In the genomic region with DNA sequence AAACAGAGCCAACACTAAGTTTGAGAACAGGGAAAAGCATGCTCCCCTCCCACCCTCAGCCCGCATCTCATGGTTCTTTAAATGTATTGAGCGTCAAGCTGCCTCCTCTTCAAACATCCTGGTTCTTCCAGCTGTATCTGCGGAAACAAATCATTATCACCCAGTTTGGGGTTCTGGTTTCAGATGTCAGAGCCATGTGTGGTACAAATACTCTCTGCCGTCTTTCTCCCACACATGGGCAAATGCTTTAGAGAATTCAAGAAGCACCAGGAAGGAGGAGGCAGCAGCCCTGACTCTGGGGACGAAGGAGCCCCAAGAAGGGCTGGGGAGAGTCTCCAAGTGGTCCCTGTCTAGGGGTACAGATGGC, we compare ENCODE assay signal across 18 cellular contexts. TPM values are rescaled to one million over a fixed set of nuclear protein-coding genes. Genes with fewer than 3 reads are reported as not detected.
DNase-seq lines count a peak whose midpoint lies in the region; ATAC-seq, FAIRE-seq and TF ChIP-seq lines count a peak whose summit lies in the region.
"Had no signal": no experiment of that assay in that cellular context is flagged by ENCODE, and none has a peak within 500 bp of the region (broad histone marks: within the 10 kb centered on the region; RNA-seq: fewer than 3 reads in every experiment).

No MANE protein-coding gene starts in this region.

- ATAC-seq in Right ventricle myocardium superior (ENCODE audit: poor library complexity) (no peak), gastroesophageal sphincter (no peak), pancreas (no peak), GM21367 (IDR thresholded peaks at IDR 0.05; ENCODE audit: unreplicated experiment) (no peak), GM19455 (IDR thresholded peaks at IDR 0.05; ENCODE audit: unreplicated experiment) (no peak)
- ATAC-seq: mucosa of descending colon had no signal

- H3K27ac ChIP-seq in left ventricle myocardium inferior (replicated peaks), result peak overlapping the region; percentile 85
- peak overlapping the region in 3 of 4 donors; percentile 37 to 83 (median 82) for H3K27ac ChIP-seq in gastroesophageal sphincter
- H3K27ac ChIP-seq in pancreas, result peak overlapping the region; percentile 10 to 92 (median 46)
- peak overlapping the region in 1 of 2 donors; percentile 4 for H3K27ac ChIP-seq in small intestine (ENCODE audit: low read depth in 1 of 2, low read length in 1 of 2)
- H3K27ac ChIP-seq: thoracic aorta had no signal

- H3K4me3 ChIP-seq in left ventricle myocardium inferior, result no peak overlapping the region
- no peak overlapping the region for H3K4me3 ChIP-seq in gastroesophageal sphincter
- H3K4me3 ChIP-seq in pancreas, result no peak overlapping the region
- H3K4me3 ChIP-seq in small intestine (ENCODE audit: low read depth in 1 of 2, low read length in 2 of 2), result no peak overlapping the region
- H3K4me3 ChIP-seq: mucosa of descending colon, thoracic aorta had no signal

- TF ChIP-seq POLR2A in gastroesophageal sphincter (IDR thresholded peaks at IDR 0.05), result no peak

- H3K4me1 ChIP-seq in left ventricle myocardium inferior, result peaks cover 100% of the 10 kb centered on the region
- H3K4me1 ChIP-seq in gastroesophageal sphincter, result peaks cover 14 to 96% (median 71%) of the 10 kb centered on the region in 3 donors
- H3K4me1 ChIP-seq in pancreas, result peaks cover 29 to 65% (median 55%) of the 10 kb centered on the region in 3 donors
- H3K4me1 ChIP-seq in small intestine (ENCODE audit: control insufficient read depth in 2 of 2, insufficient read depth in 1 of 2, low read depth in 1 of 2, low read length in 1 of 2), result peaks cover 3% of the 10 kb centered on the region in 2 donors

- FAIRE-seq in pancreas (lab: Jason Lieb, UNC) (no peak), small intestine (lab: Jason Lieb, UNC) (no peak)
- FAIRE-seq: GM12892 had no signal

- no peak for TF ChIP-seq CTCF in left ventricle myocardium inferior (IDR thresholded peaks at IDR 0.05; ENCODE audit: borderline replicate concordance)
- TF ChIP-seq CTCF in gastroesophageal sphincter (IDR thresholded peaks at IDR 0.05), result no peak
- no peak for TF ChIP-seq CTCF in pancreas (IDR thresholded peaks at IDR 0.05)

- intact Hi-C loops in left ventricle myocardium inferior (cut with micrococcal nuclease) (no loop called here), Right ventricle myocardium superior (cut with DNase I) (no loop called here), pancreas (cut with DNase I) (no loop called here)

- H3K36me3 ChIP-seq in left ventricle myocardium inferior, result peaks cover 35% of the 10 kb centered on the region
- peaks cover 0 to 8% of the 10 kb centered on the region in 2 donors for H3K36me3 ChIP-seq in gastroesophageal sphincter
- peaks cover 0 to 7% (median 0%) of the 10 kb centered on the region in 3 donors for H3K36me3 ChIP-seq in pancreas
- no peaks in the 10 kb centered on the region for H3K36me3 ChIP-seq in small intestine (ENCODE audit: control insufficient read depth in 2 of 2, insufficient read depth in 2 of 2, low read length in 2 of 2)

- DNase-seq in left ventricle myocardium inferior (no peak), Right ventricle myocardium superior (no peak), pancreas (no peak), glomerular visceral epithelial cell (ENCODE audit: extremely low spot score) (no peak), small intestine (no peak)
- DNase-seq: ACHN; activated CD4-positive, alpha-beta T cell treated with anti-CD3 and anti-CD28 coated beads, Interleukin-2, amount 50 U/mL, for 1 hour; activated naive CD4-positive, alpha-beta T cell; kidney glomerular epithelial cell; mucosa of descending colon; NCI-H1436 treated with DMSO at 0.1 percent for 48 hours; stimulated activated CD4-positive, alpha-beta T cell treated with anti-CD3 and anti-CD28 coated beads, Interleukin-12 subunit alpha, Interleukin-12 subunit beta, amount 100 ng/mL, for 4 hours; SW 1271 had no signal

- WGBS in gastroesophageal sphincter (ENCODE audit: low coverage in 1 of 2), 2 donors, result 78 to 80% methylated on average over 1 to 5 of the region's 5 CpGs
- 46 to 58% methylated on average over 5 of the region's 5 CpGs for WGBS in pancreas, 2 donors
- 86 to 96% (median 89%) methylated on average over 5 of the region's 5 CpGs for WGBS in small intestine, 3 donors

- H3K27me3 ChIP-seq in left ventricle myocardium inferior (ENCODE audit: low read depth) (no peaks in the 10 kb centered on the region), gastroesophageal sphincter (no peaks in the 10 kb centered on the region), pancreas (no peaks in the 10 kb centered on the region), small intestine (ENCODE audit: control insufficient read depth in 2 of 2, insufficient read depth in 2 of 2, low read length in 2 of 2) (no peaks in the 10 kb centered on the region)

- TF ChIP-seq EP300 in gastroesophageal sphincter (IDR thresholded peaks at IDR 0.05), result no peak

- H3K9me3 ChIP-seq in left ventricle myocardium inferior (replicated peaks), result no peaks in the 10 kb centered on the region
- H3K9me3 ChIP-seq in gastroesophageal sphincter, result no peaks in the 10 kb centered on the region
- no peaks in the 10 kb centered on the region for H3K9me3 ChIP-seq in pancreas
- no peaks in the 10 kb centered on the region for H3K9me3 ChIP-seq in small intestine (ENCODE audit: control insufficient read depth, low read depth)
- H3K9me3 ChIP-seq: mucosa of descending colon, thoracic aorta had no signal

RNA-seq across cellular contexts. Expression of a gene that starts 29.2 kb away (rescaled TPM):
- 21.9 TPM for total RNA-seq in left ventricle myocardium inferior
- total RNA-seq in Right ventricle myocardium superior, result 22.1 TPM
- total RNA-seq in gastroesophageal sphincter, result 10 to 100 TPM; 55.6 to 90.0 (median 70.8) TPM
- total RNA-seq in pancreas, result 10 to 100 TPM in 3 of 6 donors, 1 to 10 TPM in 3; 6.6 to 25.8 (median 9.7) TPM
- 10 to 100 TPM; 12.5 to 13.1 TPM for polyA plus RNA-seq in pancreas
- 10 to 100 TPM; 41.6 to 45.6 (median 42.7) TPM for polyA plus RNA-seq in small intestine
